In the genomic region with DNA sequence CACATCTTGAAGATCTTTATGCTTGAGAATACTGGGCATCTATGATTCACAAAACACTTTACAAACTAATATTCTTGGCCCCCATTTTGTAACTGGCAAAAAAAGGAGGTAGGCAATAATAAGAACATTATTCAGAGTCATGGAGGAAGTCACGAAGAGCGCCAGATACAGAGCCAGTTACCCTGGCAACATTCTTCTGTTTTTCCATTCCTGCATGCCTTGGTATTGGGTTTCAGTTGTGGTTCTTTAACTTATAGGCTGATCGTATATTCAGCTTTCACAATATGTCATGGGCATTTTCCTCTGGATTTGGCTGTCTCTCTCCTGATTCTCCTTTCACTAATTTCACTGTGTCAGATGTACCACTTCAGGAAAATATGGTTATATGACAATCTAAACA, we compare ENCODE assay signal across 17 cellular contexts.
"Had no signal": no experiment of that assay in that cellular context is flagged by ENCODE, and none has a peak within 500 bp of the region (broad histone marks: within the 10 kb centered on the region; RNA-seq: fewer than 3 reads in every experiment).

No MANE protein-coding gene starts in this region.

- H3K27me3 ChIP-seq: ascending aorta, heart right ventricle, ovary, suprapubic skin had no signal

- H3K27ac Mint-ChIP-seq: activated CD4-positive, alpha-beta memory T cell treated with anti-CD3 and anti-CD28 coated beads for 36 hours; activated naive CD8-positive, alpha-beta T cell treated with anti-CD3 and anti-CD28 coated beads, Interleukin-2, amount 10 ng/mL, durations not matched to agents 7 days and 5 days; type B pancreatic cell had no signal

- DNase-seq: activated CD4-positive, alpha-beta memory T cell treated with anti-CD3 and anti-CD28 coated beads for 36 hours; activated gamma-delta T cell; activated naive CD8-positive, alpha-beta T cell treated with anti-CD3 and anti-CD28 coated beads, Interleukin-2, amount 10 ng/mL, durations not matched to agents 7 days and 5 days; activated T-cell treated with anti-CD3 and anti-CD28 coated beads, Interleukin-2, amount 50 U/mL, for 4 hours; esophagus squamous epithelium; heart right ventricle; kidney; left ventricle myocardium superior; mesendoderm; ovary; stimulated activated CD4-positive, alpha-beta T cell treated with anti-CD3 and anti-CD28 coated beads, Interleukin-2, amount 100 ng/mL, for 48 hours; stimulated activated naive CD8-positive, alpha-beta T cell treated with anti-CD3 and anti-CD28 coated beads, Interleukin-15, Interleukin-2, amounts not matched to agents 100 U/mL and 50 U/mL, for 24 hours; T-helper 9 cell had no signal

- H3K36me3 ChIP-seq: ascending aorta, esophagus squamous epithelium, heart right ventricle, ovary, suprapubic skin had no signal

- H3K9me3 ChIP-seq: ascending aorta, ovary, suprapubic skin had no signal

- H3K4me1 ChIP-seq: ascending aorta, esophagus squamous epithelium, heart right ventricle, suprapubic skin had no signal

- H3K4me3 ChIP-seq: ascending aorta, esophagus squamous epithelium, heart right ventricle, ovary, suprapubic skin had no signal

- H3K4me1 Mint-ChIP-seq: activated naive CD8-positive, alpha-beta T cell treated with anti-CD3 and anti-CD28 coated beads, Interleukin-2, amount 10 ng/mL, durations not matched to agents 7 days and 5 days had no signal

- ATAC-seq: activated T-cell treated with anti-CD3 and anti-CD28 coated beads, Interleukin-2, amount 50 U/mL, for 4 hours; heart right ventricle; left ventricle myocardium superior; stimulated activated naive CD8-positive, alpha-beta T cell treated with anti-CD3 and anti-CD28 coated beads, Interleukin-15, Interleukin-2, amounts not matched to agents 100 U/mL and 50 U/mL, for 24 hours had no signal

- H3K27ac ChIP-seq: ascending aorta, esophagus squamous epithelium, heart right ventricle, ovary, suprapubic skin had no signal

- H3K36me3 Mint-ChIP-seq: activated naive CD8-positive, alpha-beta T cell treated with anti-CD3 and anti-CD28 coated beads, Interleukin-2, amount 10 ng/mL, durations not matched to agents 7 days and 5 days; type B pancreatic cell had no signal

- H3K4me3 Mint-ChIP-seq: activated CD4-positive, alpha-beta memory T cell treated with anti-CD3 and anti-CD28 coated beads for 36 hours; activated naive CD8-positive, alpha-beta T cell treated with anti-CD3 and anti-CD28 coated beads, Interleukin-2, amount 10 ng/mL, durations not matched to agents 7 days and 5 days; activated T-cell treated with anti-CD3 and anti-CD28 coated beads, Interleukin-2, amount 50 U/mL, for 4 hours; nephron; type B pancreatic cell had no signal
